In the genomic region with DNA sequence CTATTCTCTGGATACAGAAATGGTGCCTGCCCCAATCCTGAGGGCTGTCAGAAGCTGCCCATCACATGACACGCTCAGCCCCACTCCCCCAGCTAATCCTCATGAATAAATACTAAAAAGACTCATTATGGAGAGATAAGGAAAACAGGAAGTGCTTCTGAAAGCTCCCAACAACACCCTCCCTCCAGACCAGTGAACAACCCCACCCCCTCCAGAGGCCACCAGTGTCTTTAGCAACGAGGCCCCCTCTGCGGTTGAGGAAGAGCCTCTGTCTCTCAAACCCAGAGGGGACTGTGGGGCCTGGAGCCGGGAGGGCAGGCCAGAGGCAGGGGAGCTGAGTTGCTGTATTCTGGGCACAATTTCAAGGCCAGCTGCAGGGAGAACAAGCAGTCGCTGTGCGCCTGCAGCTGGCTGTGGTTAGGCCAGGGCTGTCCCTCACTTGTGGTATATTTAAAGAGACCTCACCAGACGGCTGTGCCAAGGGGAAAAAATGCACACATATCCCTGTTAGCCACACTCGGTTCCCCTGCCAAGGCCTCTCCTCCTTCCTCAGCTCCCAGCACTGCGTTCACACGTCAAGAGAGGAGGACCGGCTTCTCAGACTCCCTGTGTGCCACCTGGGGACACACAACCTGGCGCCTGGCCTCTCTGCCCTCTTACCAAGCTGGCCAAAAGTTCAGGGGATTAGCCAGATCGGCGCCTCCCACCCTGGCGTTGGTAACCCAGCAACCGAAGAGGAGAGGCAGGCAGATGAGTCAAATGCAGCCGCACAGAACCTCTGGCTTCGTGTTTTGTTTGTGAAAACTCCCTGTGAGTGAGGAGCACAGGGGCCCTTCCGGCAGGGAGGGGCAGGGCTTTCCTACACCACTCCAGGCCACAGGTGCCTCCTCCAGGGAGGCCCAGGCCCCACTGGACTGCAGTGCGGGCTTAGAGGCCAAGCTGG, we compare ENCODE assay signal across 8 cellular contexts.
DNase-seq lines count a peak whose midpoint lies in the region; ATAC-seq, FAIRE-seq and TF ChIP-seq lines count a peak whose summit lies in the region.

No MANE protein-coding gene starts in this region.

- ATAC-seq in HG03196 (IDR thresholded peaks at IDR 0.05; ENCODE audit: unreplicated experiment) (no peak), GM19035 (IDR thresholded peaks at IDR 0.05; ENCODE audit: unreplicated experiment) (no peak)

- FAIRE-seq in H54 (lab: Jason Lieb, UNC), result peak; percentile 87
- no peak for FAIRE-seq in kidney (lab: Jason Lieb, UNC)

- H3K36me3 ChIP-seq in ACC112 (ENCODE audit: insufficient read depth, low read length) (no peaks in the 10 kb centered on the region), mammary epithelial cell (ENCODE audit: insufficient read depth, low read length) (no peaks in the 10 kb centered on the region), kidney (ENCODE audit: control insufficient read depth in 1 of 2, insufficient read depth in 2 of 2, low read length in 2 of 2) (no peaks in the 10 kb centered on the region), suprapubic skin (no peaks in the 10 kb centered on the region)

- CTCF ChIA-PET in mammary epithelial cell (lab: Charles Lee; ENCODE audit: low non-redundant PET), result no interaction called here

- dilution Hi-C loops in mammary epithelial cell (cut with HindIII; ENCODE audit: low sequenced_read_pairs), result no loop called here

- H3K9me3 ChIP-seq in mammary epithelial cell (replicated peaks; ENCODE audit: insufficient read depth, low read length) (no peaks in the 10 kb centered on the region), kidney (ENCODE audit: control insufficient read depth in 1 of 2, low read length in 2 of 2) (no peaks in the 10 kb centered on the region), suprapubic skin (no peaks in the 10 kb centered on the region)

- DNase-seq in H54 (ENCODE audit: insufficient read length, low spot score) (peak; percentile 97), NCI-H524 treated with DMSO at 0.1 percent for 48 hours (lab: John Stamatoyannopoulos, UW) (peak; percentile 55), mammary epithelial cell (peak; percentile 80), kidney (peak; percentile 77), suprapubic skin (ENCODE audit: low spot score in 2 of 2) (peak in 1 of 2 donors; percentile 66)

- H3K79me2 ChIP-seq in ACC112 (ENCODE audit: control insufficient read depth, insufficient read depth, low read length, unreplicated experiment) (no peaks in the 10 kb centered on the region), mammary epithelial cell (ENCODE audit: insufficient read depth, low read length) (no peaks in the 10 kb centered on the region)

- BruUV-seq in mammary epithelial cell (replicated peaks; lab: Mats Ljungman, UMichigan), result no TSS peak

- intact Hi-C loops in mammary epithelial cell (cut with micrococcal nuclease) (loop anchor here (5.0 kb wide), 1 partner anchor 103 kb away; the partner anchor contains the start of gene ETV5), kidney (cut with DNase I) (no loop called here)

- in situ Hi-C loops in mammary epithelial cell (cut with MboI; ENCODE audit: low sequenced_read_pairs in 2 of 2), result no loop called here

- 18% methylated on average over 13 of the region's 20 CpGs for WGBS in mammary epithelial cell (ENCODE audit: low coverage, missing lambda C conversion rate)
- WGBS in suprapubic skin, result 22% methylated on average over 19 of the region's 20 CpGs

- H3K4me1 ChIP-seq in ACC112 (ENCODE audit: control insufficient read depth, insufficient read depth, low read length, unreplicated experiment) (peaks cover 26% of the 10 kb centered on the region), mammary epithelial cell (ENCODE audit: insufficient read depth, low read length) (peaks cover 22% of the 10 kb centered on the region), kidney (ENCODE audit: control insufficient read depth in 1 of 2, insufficient read depth in 1 of 2, low read depth in 1 of 2, low read length in 2 of 2) (peaks cover 0 to 6% of the 10 kb centered on the region in 2 donors), suprapubic skin (peaks cover 26% of the 10 kb centered on the region)

- TF ChIP-seq EP300 in suprapubic skin (IDR thresholded peaks at IDR 0.05), result no peak

- H4K20me1 ChIP-seq in mammary epithelial cell (ENCODE audit: insufficient read depth, low read length), result no peaks in the 10 kb centered on the region

- H3K27ac ChIP-seq in ACC112 (ENCODE audit: low read depth, low read length), result peak overlapping the region; percentile 13; the same call in 1 of the 2 replicates
- peak overlapping the region; percentile 21 for H3K27ac ChIP-seq in mammary epithelial cell (ENCODE audit: insufficient read depth, low read depth, low read length)
- no peak overlapping the region for H3K27ac ChIP-seq in kidney (ENCODE audit: low read depth in 2 of 2, low read length in 2 of 2)
- H3K27ac ChIP-seq in suprapubic skin, result peak overlapping the region; percentile 61

- TF ChIP-seq CTCF in mammary epithelial cell (conservative IDR thresholded peaks at IDR 0.05 in 1 of 2, IDR thresholded peaks at IDR 0.05 in 1 of 2; ENCODE audit: extremely low read depth in 1 of 2, insufficient read depth in 1 of 2, low read depth in 1 of 2, low read length in 2 of 2) (no peak), kidney (IDR thresholded peaks at IDR 0.05; ENCODE audit: borderline replicate concordance, extremely low read depth, insufficient read depth) (no peak), suprapubic skin (IDR thresholded peaks at IDR 0.05) (no peak)

- H3K27me3 ChIP-seq in ACC112 (ENCODE audit: insufficient read depth, low read length) (no peaks in the 10 kb centered on the region), mammary epithelial cell (ENCODE audit: insufficient read depth, low read length) (no peaks in the 10 kb centered on the region), suprapubic skin (no peaks in the 10 kb centered on the region)

- TF ChIP-seq POLR2A in H54 (IDR thresholded peaks at IDR 0.05; ENCODE audit: low read depth, low read length) (no peak), suprapubic skin (IDR thresholded peaks at IDR 0.05) (no peak)

- H2AFZ ChIP-seq in ACC112 (ENCODE audit: low read length, unreplicated experiment), result peak overlapping the region; percentile 75
- peak overlapping the region; percentile 87 for H2AFZ ChIP-seq in mammary epithelial cell (ENCODE audit: low read depth, low read length)

- H3K9ac ChIP-seq in mammary epithelial cell (ENCODE audit: insufficient read depth, low read length), result no peak overlapping the region
- H3K9ac ChIP-seq in kidney (ENCODE audit: low read length in 2 of 2), result no peak overlapping the region

- H3K4me3 ChIP-seq in ACC112 (ENCODE audit: low read depth, low read length) (peak overlapping the region; percentile 8; the same call in 1 of the 2 replicates), mammary epithelial cell (replicated peaks in 1 of 3; ENCODE audit: insufficient read depth in 1 of 3, low read depth in 2 of 3, low read length in 3 of 3) (no peak overlapping the region), kidney (ENCODE audit: low read length in 2 of 2) (no peak overlapping the region), suprapubic skin (no peak overlapping the region)

- peak overlapping the region; percentile 45 for H3K4me2 ChIP-seq in mammary epithelial cell (ENCODE audit: insufficient read depth, low read depth, low read length)

Comparison
In these comparisons a context has a peak if more than half of its experiments do, and no peak if none do; other contexts are left out.
1. H3K27ac ChIP-seq: peak in ACC112 (single experiment), mammary epithelial cell (single experiment) and suprapubic skin (single experiment); none in kidney (0 of 2).